Comparison of ENCODE assay signal across 23 cellular contexts in genomic region chr15:101272584-101272983, GRCh38.
"Had no signal": no experiment of that assay in that cellular context is flagged by ENCODE, and none has a peak within 500 bp of the region (broad histone marks: within the 10 kb centered on the region; RNA-seq: fewer than 3 reads in every experiment).

No MANE protein-coding gene starts in this region.

- H3K27me3 Mint-ChIP-seq: effector memory CD8-positive, alpha-beta T cell; naive B cell; natural killer cell treated with Interleukin-12 subunit alpha and Interleukin-12 subunit beta and Interleukin-15 and Interleukin-18, amount 100 ng/mL, for 72 hours had no signal

- H3K27ac ChIP-seq: neutrophil, pancreas, right lobe of liver, stomach, thyroid gland had no signal

- H3K27me3 ChIP-seq: neutrophil, pancreas, right lobe of liver, stomach, thyroid gland had no signal

- H3K4me3 ChIP-seq: mucosa of descending colon, pancreas, right lobe of liver, smooth muscle cell, stomach, thyroid gland had no signal

- ATAC-seq: effector memory CD8-positive, alpha-beta T cell; left lobe of liver; mucosa of descending colon; natural killer cell treated with Interleukin-12 subunit alpha and Interleukin-12 subunit beta and Interleukin-15 and Interleukin-18, amount 100 ng/mL, for 72 hours; pancreas; right lobe of liver had no signal

- H3K4me3 Mint-ChIP-seq: effector memory CD8-positive, alpha-beta T cell; mesothelial cell of epicardium; natural killer cell treated with Interleukin-12 subunit alpha and Interleukin-12 subunit beta and Interleukin-15 and Interleukin-18, amount 100 ng/mL, for 72 hours; neural crest cell had no signal

- H3K27ac Mint-ChIP-seq: effector memory CD8-positive, alpha-beta T cell; mesothelial cell of epicardium; natural killer cell treated with Interleukin-12 subunit alpha and Interleukin-12 subunit beta and Interleukin-15 and Interleukin-18, amount 100 ng/mL, for 72 hours had no signal

- H3K4me2 ChIP-seq: smooth muscle cell had no signal

- H3K9me3 Mint-ChIP-seq: effector memory CD8-positive, alpha-beta T cell; mesothelial cell of epicardium; naive B cell; natural killer cell treated with Interleukin-12 subunit alpha and Interleukin-12 subunit beta and Interleukin-15 and Interleukin-18, amount 100 ng/mL, for 72 hours; neural crest cell had no signal

- DNase-seq: cortex of kidney; effector memory CD8-positive, alpha-beta T cell; mesenchymal stem cell; mucosa of descending colon; naive B cell; pancreas; retina; right lobe of liver; stimulated activated CD4-positive, alpha-beta T cell treated with anti-CD3 and anti-CD28 coated beads, Interleukin-12 subunit alpha, Interleukin-12 subunit beta, amount 100 ng/mL, for 4 hours; stimulated activated CD4-positive, alpha-beta T cell treated with anti-CD3 and anti-CD28 coated beads, Interleukin-1b, Interleukin-23, amount 100 ng/mL, for 48 hours; stimulated activated CD4-positive, alpha-beta T cell treated with anti-CD3 and anti-CD28 coated beads, Interleukin-4, amount 100 ng/mL, for 1 hour; stimulated activated naive CD4-positive, alpha-beta T cell; stomach; thyroid gland; trophoblast cell had no signal

- H3K9me3 ChIP-seq: mucosa of descending colon, neutrophil, pancreas, right lobe of liver, stomach, thyroid gland had no signal

- FAIRE-seq: frontal cortex, keratinocyte, pancreas had no signal
